Comparison of ENCODE assay signal across 13 cellular contexts in the genomic region with DNA sequence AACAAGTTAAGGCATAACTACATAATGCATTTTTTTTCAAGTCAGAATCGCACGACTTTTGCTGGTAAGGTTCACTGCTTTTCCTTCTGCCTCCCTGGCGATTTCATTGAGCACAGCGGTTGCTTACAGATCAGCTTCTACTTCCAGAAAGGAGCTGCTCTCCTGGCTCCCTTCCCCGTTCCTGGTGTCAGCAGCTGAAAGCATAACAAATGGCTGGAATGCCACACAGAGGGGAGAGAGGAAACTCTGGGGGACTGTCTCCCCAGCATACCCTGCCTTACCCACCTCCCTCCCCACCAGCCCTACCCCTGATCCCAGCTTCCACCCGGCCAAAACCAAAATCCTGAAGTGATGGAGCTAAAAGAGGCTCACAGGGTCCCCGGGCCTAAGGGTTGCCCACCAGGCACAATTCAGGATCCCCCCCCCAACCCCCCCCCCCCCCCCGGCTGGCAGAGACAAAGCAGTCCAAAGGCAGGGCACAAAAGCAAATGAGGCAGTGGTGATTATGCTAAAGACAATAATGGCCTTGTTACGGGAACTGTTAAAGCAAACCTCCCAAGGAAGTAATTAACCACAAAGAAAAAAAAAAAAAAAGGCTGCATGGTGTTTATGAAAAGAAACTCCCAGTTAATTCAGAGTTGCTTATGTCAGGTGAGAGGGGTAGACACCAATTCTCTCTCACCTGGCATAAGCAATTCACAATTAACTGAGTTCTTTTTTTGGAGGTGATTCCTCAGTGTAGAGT.
A peak's percentile ranks its signal among the peaks of the same experiment; 100 is the strongest.
DNase-seq lines count a peak whose midpoint lies in the region; ATAC-seq, FAIRE-seq and TF ChIP-seq lines count a peak whose summit lies in the region.
"Had no signal": no experiment of that assay in that cellular context is flagged by ENCODE, and none has a peak within 500 bp of the region (broad histone marks: within the 10 kb centered on the region; RNA-seq: fewer than 3 reads in every experiment).

No MANE protein-coding gene starts in this region.

- peak; percentile 89 for FAIRE-seq in islet of Langerhans (lab: Jason Lieb, UNC)
- FAIRE-seq: G401.6, HTR-8/SVneo had no signal

- H3K27ac ChIP-seq in mammary epithelial cell (ENCODE audit: insufficient read depth, low read depth, low read length), result no peak overlapping the region
- peak overlapping the region in 1 of 2 donors; percentile 13 for H3K27ac ChIP-seq in breast epithelium
- peak overlapping the region; percentile 32 for H3K27ac ChIP-seq in SJCRH30
- H3K27ac ChIP-seq in thyroid gland, result peak overlapping the region; percentile 55 to 75 (median 66)
- H3K27ac ChIP-seq: thoracic aorta had no signal

- DNase-seq in mammary epithelial cell (peak; percentile 11), breast epithelium (ENCODE audit: low spot score in 2 of 2) (no peak), SJCRH30 (peak; percentile 58 to 72), thyroid gland (peak; percentile 69 to 80), OCI-M1 (lab: John Stamatoyannopoulos, UW) (no peak)
- DNase-seq: activated naive CD8-positive, alpha-beta T cell treated with anti-CD3 and anti-CD28 coated beads, Interleukin-2, amount 50 U/mL, for 24 hours; NCI-H1930 had no signal

- CTCF ChIA-PET in mammary epithelial cell (lab: Charles Lee; ENCODE audit: low non-redundant PET), result no interaction called here

- no peak overlapping the region for H3K9ac ChIP-seq in mammary epithelial cell (ENCODE audit: insufficient read depth, low read length)

- no peaks in the 10 kb centered on the region for H3K36me3 Mint-ChIP-seq in activated T-helper 17 cell treated with anti-CD3 and anti-CD28 coated beads, Interleukin-2, amount 50 U/mL, for 72 hours (ENCODE audit: low read depth)

- TF ChIP-seq POLR2A in breast epithelium (IDR thresholded peaks at IDR 0.05) (no peak), thyroid gland (IDR thresholded peaks at IDR 0.05) (peak in 1 of 2 donors; percentile 28)

- H3K36me3 ChIP-seq in mammary epithelial cell (ENCODE audit: insufficient read depth, low read length) (no peaks in the 10 kb centered on the region), breast epithelium (no peaks in the 10 kb centered on the region), SJCRH30 (no peaks in the 10 kb centered on the region), thyroid gland (no peaks in the 10 kb centered on the region)
- H3K36me3 ChIP-seq: thoracic aorta had no signal

- H3K4me2 ChIP-seq in mammary epithelial cell (ENCODE audit: insufficient read depth, low read depth, low read length), result no peak overlapping the region

- no peaks in the 10 kb centered on the region for H4K20me1 ChIP-seq in mammary epithelial cell (ENCODE audit: insufficient read depth, low read length)

- TF ChIP-seq CTCF in mammary epithelial cell (conservative IDR thresholded peaks at IDR 0.05 in 1 of 2, IDR thresholded peaks at IDR 0.05 in 1 of 2; ENCODE audit: extremely low read depth in 1 of 2, insufficient read depth in 1 of 2, low read depth in 1 of 2, low read length in 2 of 2) (no peak), breast epithelium (IDR thresholded peaks at IDR 0.05) (no peak), thyroid gland (IDR thresholded peaks at IDR 0.05) (no peak)

- H2AFZ ChIP-seq in mammary epithelial cell (ENCODE audit: low read depth, low read length), result no peak overlapping the region

- BruUV-seq in mammary epithelial cell (replicated peaks; lab: Mats Ljungman, UMichigan), result no TSS peak

- no peak overlapping the region for H3K27ac Mint-ChIP-seq in activated T-helper 17 cell treated with anti-CD3 and anti-CD28 coated beads, Interleukin-2, amount 50 U/mL, for 72 hours
- H3K27ac Mint-ChIP-seq: activated naive CD8-positive, alpha-beta T cell treated with anti-CD3 and anti-CD28 coated beads, Interleukin-2, amount 50 U/mL, for 24 hours had no signal

- H3K27me3 Mint-ChIP-seq in activated T-helper 17 cell treated with anti-CD3 and anti-CD28 coated beads, Interleukin-2, amount 50 U/mL, for 72 hours, result peaks cover 7% of the 10 kb centered on the region
- H3K27me3 Mint-ChIP-seq: activated naive CD8-positive, alpha-beta T cell treated with anti-CD3 and anti-CD28 coated beads, Interleukin-2, amount 50 U/mL, for 24 hours had no signal

- in situ Hi-C loops in mammary epithelial cell (cut with MboI; ENCODE audit: low sequenced_read_pairs in 2 of 2), result no loop called here

- no peaks in the 10 kb centered on the region for H3K79me2 ChIP-seq in mammary epithelial cell (ENCODE audit: insufficient read depth, low read length)

- no peak overlapping the region for H3K4me3 Mint-ChIP-seq in activated T-helper 17 cell treated with anti-CD3 and anti-CD28 coated beads, Interleukin-2, amount 50 U/mL, for 72 hours
- H3K4me3 Mint-ChIP-seq: activated naive CD8-positive, alpha-beta T cell treated with anti-CD3 and anti-CD28 coated beads, Interleukin-2, amount 50 U/mL, for 24 hours had no signal

- H3K9me3 Mint-ChIP-seq in activated T-helper 17 cell treated with anti-CD3 and anti-CD28 coated beads, Interleukin-2, amount 50 U/mL, for 72 hours, result no peaks in the 10 kb centered on the region
- H3K9me3 Mint-ChIP-seq: activated naive CD8-positive, alpha-beta T cell treated with anti-CD3 and anti-CD28 coated beads, Interleukin-2, amount 50 U/mL, for 24 hours had no signal

- no peaks in the 10 kb centered on the region for H3K9me3 ChIP-seq in mammary epithelial cell (replicated peaks; ENCODE audit: insufficient read depth, low read length)
- no peaks in the 10 kb centered on the region for H3K9me3 ChIP-seq in breast epithelium
- H3K9me3 ChIP-seq in SJCRH30 (replicated peaks), result no peaks in the 10 kb centered on the region
- H3K9me3 ChIP-seq in thyroid gland, result no peaks in the 10 kb centered on the region
- H3K9me3 ChIP-seq: thoracic aorta had no signal

- dilution Hi-C loops in mammary epithelial cell (cut with HindIII; ENCODE audit: low sequenced_read_pairs), result no loop called here

- ATAC-seq in activated T-helper 17 cell treated with anti-CD3 and anti-CD28 coated beads, Interleukin-2, amount 50 U/mL, for 72 hours (replicated peaks), result no peak
- ATAC-seq in GM19467 (IDR thresholded peaks at IDR 0.05; ENCODE audit: unreplicated experiment), result no peak
- ATAC-seq: activated naive CD8-positive, alpha-beta T cell treated with anti-CD3 and anti-CD28 coated beads, Interleukin-2, amount 50 U/mL, for 24 hours had no signal

- H3K4me1 ChIP-seq in mammary epithelial cell (ENCODE audit: insufficient read depth, low read length) (no peaks in the 10 kb centered on the region), breast epithelium (peaks cover 3 to 4% of the 10 kb centered on the region in 2 donors), SJCRH30 (peaks cover 6% of the 10 kb centered on the region; the same call in 1 of the 2 replicates), thyroid gland (peaks cover 36 to 43% of the 10 kb centered on the region in 2 donors)

- no peaks in the 10 kb centered on the region for H3K4me1 Mint-ChIP-seq in activated T-helper 17 cell treated with anti-CD3 and anti-CD28 coated beads, Interleukin-2, amount 50 U/mL, for 72 hours
- H3K4me1 Mint-ChIP-seq: activated naive CD8-positive, alpha-beta T cell treated with anti-CD3 and anti-CD28 coated beads, Interleukin-2, amount 50 U/mL, for 24 hours had no signal

- 26% methylated on average over 7 of the region's 9 CpGs for WGBS in mammary epithelial cell (ENCODE audit: low coverage, missing lambda C conversion rate)
- 14 to 23% methylated on average over 9 of the region's 9 CpGs for WGBS in thyroid gland, 2 donors

- H3K27me3 ChIP-seq in mammary epithelial cell (ENCODE audit: insufficient read depth, low read length) (no peaks in the 10 kb centered on the region), breast epithelium (no peaks in the 10 kb centered on the region), SJCRH30 (no peaks in the 10 kb centered on the region), thyroid gland (no peaks in the 10 kb centered on the region)

- H3K4me3 ChIP-seq in mammary epithelial cell (replicated peaks in 1 of 3; ENCODE audit: insufficient read depth in 1 of 3, low read depth in 2 of 3, low read length in 3 of 3), result no peak overlapping the region
- H3K4me3 ChIP-seq in breast epithelium, result no peak overlapping the region
- H3K4me3 ChIP-seq in SJCRH30, result 0 out of 2 replicates have a peak overlapping the region, but pooled peaks have one; percentile 2
- no peak overlapping the region for H3K4me3 ChIP-seq in thyroid gland (replicated peaks in 1 of 3)
- H3K4me3 ChIP-seq: thoracic aorta had no signal

- intact Hi-C loops in mammary epithelial cell (cut with micrococcal nuclease), result no loop called here
- intact Hi-C loops in breast epithelium (cut with DNase I; ENCODE audit: low total_unique reads), result no loop called here
- intact Hi-C loops in thyroid gland (cut with DNase I), result no loop called here

Comparison
In these comparisons a context has a peak if more than half of its experiments do, and no peak if none do; other contexts are left out.
1. DNase-seq: peak in mammary epithelial cell (single experiment), SJCRH30 (2 of 2) and thyroid gland (2 of 2); none in breast epithelium (0 of 2) and OCI-M1 (single experiment).